In the genomic region with DNA sequence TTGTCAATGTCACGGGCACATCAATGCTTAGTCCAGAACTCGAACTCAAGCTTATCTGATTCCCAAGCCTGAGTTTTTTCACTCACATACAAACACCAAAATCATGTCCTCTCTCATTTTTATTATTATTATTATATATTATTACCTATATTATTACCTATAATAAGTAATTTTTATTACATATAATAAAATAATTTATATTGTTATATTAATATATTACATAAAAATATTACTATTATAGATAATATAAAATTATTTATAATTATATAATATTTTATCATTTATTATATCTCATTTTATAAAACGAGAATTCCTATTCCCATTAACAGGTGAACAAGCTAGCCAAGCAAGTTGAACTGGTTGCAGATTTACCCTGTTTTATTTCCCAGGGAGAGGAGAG, we compare ENCODE assay signal across 2 cellular contexts.
TF ChIP-seq lines count a peak whose summit lies in the region.

No MANE protein-coding gene starts in this region.

TF ChIP-seq in SK-N-SH, 30 proteins besides CTCF, POLR2A, EP300 and RAD21:
- TF ChIP-seq, protein P1, sequence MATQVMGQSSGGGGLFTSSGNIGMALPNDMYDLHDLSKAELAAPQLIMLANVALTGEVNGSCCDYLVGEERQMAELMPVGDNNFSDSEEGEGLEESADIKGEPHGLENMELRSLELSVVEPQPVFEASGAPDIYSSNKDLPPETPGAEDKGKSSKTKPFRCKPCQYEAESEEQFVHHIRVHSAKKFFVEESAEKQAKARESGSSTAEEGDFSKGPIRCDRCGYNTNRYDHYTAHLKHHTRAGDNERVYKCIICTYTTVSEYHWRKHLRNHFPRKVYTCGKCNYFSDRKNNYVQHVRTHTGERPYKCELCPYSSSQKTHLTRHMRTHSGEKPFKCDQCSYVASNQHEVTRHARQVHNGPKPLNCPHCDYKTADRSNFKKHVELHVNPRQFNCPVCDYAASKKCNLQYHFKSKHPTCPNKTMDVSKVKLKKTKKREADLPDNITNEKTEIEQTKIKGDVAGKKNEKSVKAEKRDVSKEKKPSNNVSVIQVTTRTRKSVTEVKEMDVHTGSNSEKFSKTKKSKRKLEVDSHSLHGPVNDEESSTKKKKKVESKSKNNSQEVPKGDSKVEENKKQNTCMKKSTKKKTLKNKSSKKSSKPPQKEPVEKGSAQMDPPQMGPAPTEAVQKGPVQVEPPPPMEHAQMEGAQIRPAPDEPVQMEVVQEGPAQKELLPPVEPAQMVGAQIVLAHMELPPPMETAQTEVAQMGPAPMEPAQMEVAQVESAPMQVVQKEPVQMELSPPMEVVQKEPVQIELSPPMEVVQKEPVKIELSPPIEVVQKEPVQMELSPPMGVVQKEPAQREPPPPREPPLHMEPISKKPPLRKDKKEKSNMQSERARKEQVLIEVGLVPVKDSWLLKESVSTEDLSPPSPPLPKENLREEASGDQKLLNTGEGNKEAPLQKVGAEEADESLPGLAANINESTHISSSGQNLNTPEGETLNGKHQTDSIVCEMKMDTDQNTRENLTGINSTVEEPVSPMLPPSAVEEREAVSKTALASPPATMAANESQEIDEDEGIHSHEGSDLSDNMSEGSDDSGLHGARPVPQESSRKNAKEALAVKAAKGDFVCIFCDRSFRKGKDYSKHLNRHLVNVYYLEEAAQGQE (IDR thresholded peaks at IDR 0.05; ENCODE audit: low read depth, low read length) = no peak
- TF ChIP-seq RCOR1 (IDR thresholded peaks at IDR 0.05; ENCODE audit: low read length) = no peak
- no peak for TF ChIP-seq NRF1 (IDR thresholded peaks at IDR 0.05; ENCODE audit: low read depth, low read length)
- no peak for TF ChIP-seq NFIC (IDR thresholded peaks at IDR 0.05; ENCODE audit: borderline replicate concordance)
- TF ChIP-seq GABPA (IDR thresholded peaks at IDR 0.05; ENCODE audit: low read depth) = no peak
- TF ChIP-seq GATA2 (CRISPR knock-in tag; IDR thresholded peaks at IDR 0.05) = no peak
- no peak for TF ChIP-seq SMC3 (IDR thresholded peaks at IDR 0.05; ENCODE audit: low read depth, low read length)
- no peak for TF ChIP-seq USF1 (IDR thresholded peaks at IDR 0.05; ENCODE audit: borderline replicate concordance, low read depth)
- TF ChIP-seq, protein P2, sequence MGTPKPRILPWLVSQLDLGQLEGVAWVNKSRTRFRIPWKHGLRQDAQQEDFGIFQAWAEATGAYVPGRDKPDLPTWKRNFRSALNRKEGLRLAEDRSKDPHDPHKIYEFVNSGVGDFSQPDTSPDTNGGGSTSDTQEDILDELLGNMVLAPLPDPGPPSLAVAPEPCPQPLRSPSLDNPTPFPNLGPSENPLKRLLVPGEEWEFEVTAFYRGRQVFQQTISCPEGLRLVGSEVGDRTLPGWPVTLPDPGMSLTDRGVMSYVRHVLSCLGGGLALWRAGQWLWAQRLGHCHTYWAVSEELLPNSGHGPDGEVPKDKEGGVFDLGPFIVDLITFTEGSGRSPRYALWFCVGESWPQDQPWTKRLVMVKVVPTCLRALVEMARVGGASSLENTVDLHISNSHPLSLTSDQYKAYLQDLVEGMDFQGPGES (IDR thresholded peaks at IDR 0.05; ENCODE audit: low read depth, low read length) = no peak
- TF ChIP-seq, protein P3, sequence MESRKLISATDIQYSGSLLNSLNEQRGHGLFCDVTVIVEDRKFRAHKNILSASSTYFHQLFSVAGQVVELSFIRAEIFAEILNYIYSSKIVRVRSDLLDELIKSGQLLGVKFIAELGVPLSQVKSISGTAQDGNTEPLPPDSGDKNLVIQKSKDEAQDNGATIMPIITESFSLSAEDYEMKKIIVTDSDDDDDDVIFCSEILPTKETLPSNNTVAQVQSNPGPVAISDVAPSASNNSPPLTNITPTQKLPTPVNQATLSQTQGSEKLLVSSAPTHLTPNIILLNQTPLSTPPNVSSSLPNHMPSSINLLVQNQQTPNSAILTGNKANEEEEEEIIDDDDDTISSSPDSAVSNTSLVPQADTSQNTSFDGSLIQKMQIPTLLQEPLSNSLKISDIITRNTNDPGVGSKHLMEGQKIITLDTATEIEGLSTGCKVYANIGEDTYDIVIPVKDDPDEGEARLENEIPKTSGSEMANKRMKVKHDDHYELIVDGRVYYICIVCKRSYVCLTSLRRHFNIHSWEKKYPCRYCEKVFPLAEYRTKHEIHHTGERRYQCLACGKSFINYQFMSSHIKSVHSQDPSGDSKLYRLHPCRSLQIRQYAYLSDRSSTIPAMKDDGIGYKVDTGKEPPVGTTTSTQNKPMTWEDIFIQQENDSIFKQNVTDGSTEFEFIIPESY (IDR thresholded peaks at IDR 0.05; ENCODE audit: borderline replicate concordance, low read depth) = no peak
- TF ChIP-seq CHD2 (IDR thresholded peaks at IDR 0.05; ENCODE audit: low read length, partially characterized antibody) = no peak
- no peak for TF ChIP-seq TAF1 (IDR thresholded peaks at IDR 0.05; ENCODE audit: borderline replicate concordance, low read depth, low read length)
- TF ChIP-seq SIN3A (IDR thresholded peaks at IDR 0.05; ENCODE audit: borderline replicate concordance, low read depth, low read length) = no peak
- TF ChIP-seq TEAD4 (IDR thresholded peaks at IDR 0.05; ENCODE audit: borderline replicate concordance, insufficient read depth) = no peak
- TF ChIP-seq MAX (IDR thresholded peaks at IDR 0.05; ENCODE audit: low read depth) = no peak
- TF ChIP-seq FOXM1 (IDR thresholded peaks at IDR 0.05; ENCODE audit: low read depth) = no peak

TF ChIP-seq in SK-N-SH treated with all-trans-retinoic acid at 6 μM for 48 hours, 23 proteins besides CTCF, POLR2A, EP300 and RAD21 (continued from another document):
- TF ChIP-seq CSRNP3 (CRISPR knock-in tag; IDR thresholded peaks at IDR 0.05) = no peak
- TF ChIP-seq ZFP3 (CRISPR knock-in tag; IDR thresholded peaks at IDR 0.05) = no peak
- no peak for TF ChIP-seq SNAI2 (CRISPR knock-in tag; IDR thresholded peaks at IDR 0.05)
- no peak for TF ChIP-seq CREB5 (CRISPR knock-in tag; IDR thresholded peaks at IDR 0.05; ENCODE audit: low read depth)
- TF ChIP-seq PPARA (CRISPR knock-in tag; IDR thresholded peaks at IDR 0.05; ENCODE audit: borderline replicate concordance) = no peak
- no peak for TF ChIP-seq BACH2 (CRISPR knock-in tag; IDR thresholded peaks at IDR 0.05; ENCODE audit: borderline replicate concordance)
- no peak for TF ChIP-seq ZNF70 (CRISPR knock-in tag; IDR thresholded peaks at IDR 0.05)
- no peak for TF ChIP-seq ARNTL (CRISPR knock-in tag; IDR thresholded peaks at IDR 0.05; ENCODE audit: borderline replicate concordance, low read depth)
- no peak for TF ChIP-seq RARB (CRISPR knock-in tag; IDR thresholded peaks at IDR 0.05)
- TF ChIP-seq ISL1 (CRISPR knock-in tag; IDR thresholded peaks at IDR 0.05) = no peak
TF ChIP-seq in SK-N-SH treated with all-trans-retinoic acid at 6 μM for 48 hours: peak in this region for 0.
